31 cellular contexts compared by ENCODE assay signal in genomic region chr18:62659698-62660097, GRCh38. TPM values are rescaled to one million over a fixed set of nuclear protein-coding genes. Genes with fewer than 3 reads are reported as not detected.
DNase-seq lines count a peak whose midpoint lies in the region; ATAC-seq and TF ChIP-seq lines count a peak whose summit lies in the region.
"Had no signal": no experiment of that assay in that cellular context is flagged by ENCODE, and none has a peak within 500 bp of the region (broad histone marks: within the 10 kb centered on the region; RNA-seq: fewer than 3 reads in every experiment).

No MANE protein-coding gene starts in this region.

- no peaks in the 10 kb centered on the region for H3K27me3 Mint-ChIP-seq in neural crest cell (ENCODE audit: low read depth)
- H3K27me3 Mint-ChIP-seq: activated naive CD8-positive, alpha-beta T cell had no signal

- H3K36me3 ChIP-seq in WERI-Rb-1 (no peaks in the 10 kb centered on the region), Peyer's patch (no peaks in the 10 kb centered on the region), MG63 (no peaks in the 10 kb centered on the region)
- H3K36me3 ChIP-seq: heart right ventricle, lower lobe of right lung, thoracic aorta had no signal

- H3K27me3 ChIP-seq in WERI-Rb-1 (ENCODE audit: insufficient read depth, low read depth, severe bottlenecking) (no peaks in the 10 kb centered on the region), Peyer's patch (no peaks in the 10 kb centered on the region), MG63 (no peaks in the 10 kb centered on the region)
- H3K27me3 ChIP-seq: dorsolateral prefrontal cortex, heart right ventricle had no signal

- no peak overlapping the region for H3K4me3 Mint-ChIP-seq in neural crest cell
- H3K4me3 Mint-ChIP-seq: activated naive CD8-positive, alpha-beta T cell; natural killer cell; T-helper 1 cell treated with Interleukin-12 subunit alpha and Interleukin-12 subunit beta and Interleukin-4 antibody, amounts not matched to agents 30 μg/mL and 1 μg/mL, for 36 hours had no signal

- H3K27ac ChIP-seq in WERI-Rb-1 (no peak overlapping the region), Peyer's patch (no peak overlapping the region)
- H3K27ac ChIP-seq: 22Rv1, C4-2B, dorsolateral prefrontal cortex, heart right ventricle, lower lobe of right lung, psoas muscle, SK-N-MC, thoracic aorta had no signal

- H3K27ac Mint-ChIP-seq in neural crest cell (ENCODE audit: unreplicated experiment), result no peak overlapping the region
- H3K27ac Mint-ChIP-seq: activated naive CD8-positive, alpha-beta T cell; natural killer cell; T-helper 1 cell treated with Interleukin-12 subunit alpha and Interleukin-12 subunit beta and Interleukin-4 antibody, amounts not matched to agents 30 μg/mL and 1 μg/mL, for 36 hours had no signal

- H3K4me1 Mint-ChIP-seq in neural crest cell, result peaks cover 9% of the 10 kb centered on the region
- H3K4me1 Mint-ChIP-seq: natural killer cell had no signal

- no peak for ATAC-seq in GM18502 (IDR thresholded peaks at IDR 0.05; ENCODE audit: poor library complexity, unreplicated experiment)
- ATAC-seq: heart right ventricle, lower lobe of right lung, mucosa of descending colon, natural killer cell, psoas muscle had no signal

- H3K36me3 Mint-ChIP-seq in neural crest cell (ENCODE audit: low read depth), result peaks cover 2% of the 10 kb centered on the region
- H3K36me3 Mint-ChIP-seq: natural killer cell had no signal

- TF ChIP-seq CTCF in GM12875 (IDR thresholded peaks at IDR 0.05; ENCODE audit: borderline replicate concordance, insufficient read depth, low read depth, low read length) (peak; percentile 23; the same call in 1 of the 2 replicates), WERI-Rb-1 (IDR thresholded peaks at IDR 0.05; ENCODE audit: low read depth, low read length) (peak; percentile 35; the same call in 1 of the 2 replicates), neural crest cell (conservative IDR thresholded peaks at IDR 0.05) (peak; percentile 27), Peyer's patch (IDR thresholded peaks at IDR 0.05) (no peak)

- H3K4me3 ChIP-seq in GM12875 (ENCODE audit: low read depth, low read length) (no peak overlapping the region), WERI-Rb-1 (ENCODE audit: low read depth, low read length) (no peak overlapping the region), Peyer's patch (no peak overlapping the region), MG63 (no peak overlapping the region)
- H3K4me3 ChIP-seq: dorsolateral prefrontal cortex, heart right ventricle, lower lobe of right lung, mucosa of descending colon, psoas muscle, SK-N-MC, thoracic aorta had no signal

- no peak for TF ChIP-seq POLR2A in Peyer's patch (IDR thresholded peaks at IDR 0.05)

- H3K9me3 Mint-ChIP-seq in neural crest cell, result peaks cover 2% of the 10 kb centered on the region
- H3K9me3 Mint-ChIP-seq: natural killer cell; T-helper 1 cell treated with Interleukin-12 subunit alpha and Interleukin-12 subunit beta and Interleukin-4 antibody, amounts not matched to agents 30 μg/mL and 1 μg/mL, for 36 hours had no signal

- H3K9me3 ChIP-seq in WERI-Rb-1 (ENCODE audit: severe bottlenecking) (no peaks in the 10 kb centered on the region), Peyer's patch (no peaks in the 10 kb centered on the region), MG63 (no peaks in the 10 kb centered on the region)
- H3K9me3 ChIP-seq: Caco-2, heart right ventricle, lower lobe of right lung, mucosa of descending colon, psoas muscle, thoracic aorta had no signal

- DNase-seq in DMS53 (lab: John Stamatoyannopoulos, UW), result peak; percentile 22
- no peak for DNase-seq in DMS53 treated with DMSO at 0.1 percent for 48 hours (lab: John Stamatoyannopoulos, UW; ENCODE audit: unreplicated experiment)
- DNase-seq in WERI-Rb-1, result no peak
- no peak for DNase-seq in neural crest cell (ENCODE audit: low read depth, low spot score)
- DNase-seq in Peyer's patch, result no peak
- no peak for DNase-seq in MG63
- DNase-seq: activated CD4-positive, CD25-positive, alpha-beta regulatory T cell treated with anti-CD3 and anti-CD28 coated beads, Interleukin-2, amount 50 U/mL, for 72 hours; activated CD8-positive, alpha-beta memory T cell treated with anti-CD3 and anti-CD28 coated beads for 24 hours; activated effector memory CD4-positive, alpha-beta T cell treated with anti-CD3 and anti-CD28 coated beads, Interleukin-2, amount 50 U/mL, for 16 hours; activated T-cell treated with anti-CD3 and anti-CD28 coated beads for 4 hours; Caco-2; DMS79; dorsolateral prefrontal cortex; foreskin melanocyte; GF-D8; HCEC 1CT; heart right ventricle; lower lobe of right lung; mucosa of descending colon; natural killer cell; NCI-H1694 treated with DMSO at 0.1 percent for 48 hours; psoas muscle; stimulated activated naive CD4-positive, alpha-beta T cell treated with Interleukin-2 at 50 U/mL for 16 hours had no signal

- H3K4me1 ChIP-seq in Peyer's patch, result no peaks in the 10 kb centered on the region
- H3K4me1 ChIP-seq: Caco-2, lower lobe of right lung, psoas muscle had no signal

RNA-seq across cellular contexts. Expression of gene PHLPP1, which starts 55.6 kb away (rescaled TPM):
- total RNA-seq in neural crest cell (27.5 and 29.6 TPM in 2 replicates), Peyer's patch (10 to 100 TPM; 15.7 to 21.8 (median 20.5) TPM)
- total RNA-seq in MG63 (2014; rRNA removed; shearing (Covaris generic); ENCODE audit: low replicate concordance), result 5.4 and 6.6 TPM in 2 replicates

Comparison
In these comparisons a context has a peak if more than half of its experiments do, and no peak if none do; other contexts are left out.
1. CTCF ChIP-seq: peak in GM12875 (single experiment), WERI-Rb-1 (single experiment) and neural crest cell (single experiment); none in Peyer's patch (0 of 6).